8 cellular contexts compared by ENCODE assay signal in genomic region chr9:115944166-115944948, GRCh38.
A peak's percentile ranks its signal among the peaks of the same experiment; 100 is the strongest.
DNase-seq lines count a peak whose midpoint lies in the region; ATAC-seq and TF ChIP-seq lines count a peak whose summit lies in the region.

No MANE protein-coding gene starts in this region.

- H3K27me3 Mint-ChIP-seq in T-helper 17 cell, result no peaks in the 10 kb centered on the region

- no peak for TF ChIP-seq CTCF in GM12865 (IDR thresholded peaks at IDR 0.05; ENCODE audit: insufficient read depth, low read depth, low read length, missing control alignments)
- no peak for TF ChIP-seq CTCF in heart right ventricle (IDR thresholded peaks at IDR 0.05)

- peak; percentile 85 to 98 (median 94) for ATAC-seq in heart right ventricle
- no peak for ATAC-seq in HG03095 (IDR thresholded peaks at IDR 0.05; ENCODE audit: unreplicated experiment)
- no peak for ATAC-seq in T-helper 17 cell

- no peaks in the 10 kb centered on the region for H3K36me3 ChIP-seq in heart right ventricle

- no peak overlapping the region for H3K4me3 Mint-ChIP-seq in T-helper 17 cell

- no peaks in the 10 kb centered on the region for H3K36me3 Mint-ChIP-seq in T-helper 17 cell (ENCODE audit: low read depth)

- intact Hi-C loops in heart right ventricle (cut with DNase I), result loop anchor here in 4 of 10 donors (2.0 to 10.0 kb wide), 3 partner anchors 20 to 210 kb away; partner anchors contain the start of gene PAPPA (in 2 of the 4)

- no peak overlapping the region for H3K27ac Mint-ChIP-seq in T-helper 17 cell

- 42 to 43% methylated on average over 10 of the region's 10 CpGs for WGBS in heart right ventricle, 2 donors

- DNase-seq in GM12865 (ENCODE audit: low read depth) (peak; percentile 13), T1000 (lab: John Stamatoyannopoulos, UW) (peak; percentile 78), heart right ventricle (peak; percentile 59 to 62), retina (peak; percentile 31), NCI-H187 (lab: John Stamatoyannopoulos, UW) (no peak), T-helper 17 cell (no peak)
- no peak for DNase-seq in activated CD4-positive, alpha-beta T cell treated with anti-CD3 and anti-CD28 coated beads for 1 hour

- H3K27me3 ChIP-seq in heart right ventricle, result no peaks in the 10 kb centered on the region

- peak overlapping the region; percentile 66 to 87 (median 79) for H3K27ac ChIP-seq in heart right ventricle

- H3K9me3 ChIP-seq in heart right ventricle (no peaks in the 10 kb centered on the region), T-helper 17 cell (ENCODE audit: control insufficient read depth, low read length, poor library complexity, severe bottlenecking) (no peaks in the 10 kb centered on the region)

- H3K4me3 ChIP-seq in GM12865 (ENCODE audit: low read depth, low read length) (no peak overlapping the region), heart right ventricle (no peak overlapping the region)

- no peaks in the 10 kb centered on the region for H3K4me1 Mint-ChIP-seq in T-helper 17 cell

- peaks cover 5 to 39% (median 19%) of the 10 kb centered on the region in 9 donors for H3K4me1 ChIP-seq in heart right ventricle

Comparison
In these comparisons a context has a peak if more than half of its experiments do, and no peak if none do; other contexts are left out.
1. DNase-seq: peak in GM12865 (single experiment), T1000 (single experiment), heart right ventricle (2 of 2) and retina (single experiment); none in NCI-H187 (0 of 2), T-helper 17 cell (0 of 3) and activated CD4-positive, alpha-beta T cell treated with anti-CD3 and anti-CD28 coated beads for 1 hour (single experiment).
2. ATAC-seq: peak in heart right ventricle (8 of 8); none in HG03095 (single experiment) and T-helper 17 cell (single experiment).